In the genomic region with DNA sequence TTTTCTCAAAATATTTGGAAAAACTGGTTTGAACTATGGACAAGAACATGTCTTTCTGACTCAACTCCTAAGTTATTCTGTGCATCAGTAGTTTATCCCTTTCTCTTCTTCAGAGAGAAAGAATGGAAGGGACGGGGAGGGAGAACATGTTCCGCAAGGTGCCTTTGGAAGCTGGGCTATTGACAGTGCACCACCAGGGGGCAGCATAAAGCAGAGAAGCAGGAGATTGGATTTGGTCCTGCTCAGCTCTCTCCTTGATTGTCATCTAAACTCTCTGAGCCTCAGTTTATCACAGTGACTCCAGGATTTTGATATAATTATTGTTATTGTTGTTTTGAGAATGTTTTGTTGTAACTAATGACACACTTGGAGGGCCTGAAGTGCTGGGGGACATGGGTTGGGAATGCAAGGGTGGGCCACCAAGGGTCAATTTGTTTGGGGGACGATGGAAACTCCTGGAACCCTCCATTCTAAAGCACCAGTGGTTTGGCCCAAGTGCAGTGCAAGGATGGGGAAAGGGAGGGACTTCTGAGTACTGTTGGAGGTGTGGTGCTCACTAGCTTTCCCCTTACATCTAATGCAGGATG, we compare ENCODE assay signal across 1 cellular context.
A peak's percentile ranks its signal among the peaks of the same experiment; 100 is the strongest.
TF ChIP-seq lines count a peak whose summit lies in the region.

No MANE protein-coding gene starts in this region.

TF ChIP-seq in K562, 482 proteins besides CTCF, POLR2A, EP300 and RAD21 (continued from another document):
- TF ChIP-seq, protein P1, sequence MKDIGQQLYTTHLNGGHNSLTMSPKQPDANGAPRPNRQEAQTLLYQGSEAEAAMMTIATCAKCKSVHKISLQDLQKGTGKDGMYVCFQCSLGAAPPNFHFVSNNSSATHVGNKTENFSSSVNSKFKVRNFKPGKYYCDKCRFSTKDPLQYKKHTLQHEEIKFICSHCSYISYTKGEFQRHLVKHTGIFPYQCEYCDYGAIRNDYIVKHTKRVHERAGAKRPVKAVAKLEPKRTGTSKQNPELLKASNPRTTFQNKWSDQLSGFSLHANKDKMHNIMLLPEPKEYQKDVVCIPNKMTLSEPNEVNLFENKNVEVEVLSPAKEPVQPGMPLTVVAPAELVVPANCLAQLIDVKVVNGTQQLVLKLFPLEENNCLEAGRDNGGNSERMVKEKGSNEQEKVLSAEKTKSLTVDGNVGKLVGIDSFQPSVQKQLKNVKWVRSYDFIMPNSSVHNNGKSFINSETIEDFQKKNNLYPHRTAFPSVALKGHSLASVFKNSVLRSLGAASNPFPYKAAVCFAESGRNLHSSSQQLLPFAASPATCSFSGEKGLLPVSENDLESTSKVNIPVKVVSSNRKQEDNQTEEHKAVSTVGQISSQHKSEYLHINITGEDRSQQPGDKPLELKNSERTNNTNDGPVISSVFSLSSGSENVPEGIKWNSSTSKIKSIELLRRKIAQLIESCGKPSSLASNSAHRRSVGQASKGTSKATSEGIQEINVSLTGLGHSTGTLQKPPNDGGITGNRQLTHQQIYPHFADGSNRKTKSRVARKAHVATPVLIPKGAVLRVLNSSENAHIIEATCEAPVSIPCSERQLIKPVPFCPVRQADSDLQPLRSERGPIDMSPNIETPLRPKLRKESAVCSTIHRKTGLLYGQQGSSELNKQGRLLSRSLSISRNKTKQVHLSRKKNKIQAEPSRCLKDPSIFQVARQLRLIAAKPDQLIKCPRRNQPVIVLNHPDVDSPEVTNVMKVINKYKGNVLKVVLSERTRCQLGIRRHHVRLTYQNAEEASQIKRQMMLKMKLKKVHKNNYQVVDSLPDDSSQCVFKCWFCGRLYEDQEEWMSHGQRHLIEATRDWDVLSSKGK (CRISPR knock-in tag; IDR thresholded peaks at IDR 0.05), result no peak
- TF ChIP-seq GABPB2 (CRISPR knock-in tag; conservative IDR thresholded peaks at IDR 0.05), result no peak
- TF ChIP-seq RBM39 (optimal IDR thresholded peaks at IDR 0.05; ENCODE audit: low read depth, low read length), result no peak
- TF ChIP-seq TEAD2 (tag; IDR thresholded peaks at IDR 0.05), result no peak
- TF ChIP-seq ZNF3 (CRISPR knock-in tag; IDR thresholded peaks at IDR 0.05), result no peak
- TF ChIP-seq, protein P2, sequence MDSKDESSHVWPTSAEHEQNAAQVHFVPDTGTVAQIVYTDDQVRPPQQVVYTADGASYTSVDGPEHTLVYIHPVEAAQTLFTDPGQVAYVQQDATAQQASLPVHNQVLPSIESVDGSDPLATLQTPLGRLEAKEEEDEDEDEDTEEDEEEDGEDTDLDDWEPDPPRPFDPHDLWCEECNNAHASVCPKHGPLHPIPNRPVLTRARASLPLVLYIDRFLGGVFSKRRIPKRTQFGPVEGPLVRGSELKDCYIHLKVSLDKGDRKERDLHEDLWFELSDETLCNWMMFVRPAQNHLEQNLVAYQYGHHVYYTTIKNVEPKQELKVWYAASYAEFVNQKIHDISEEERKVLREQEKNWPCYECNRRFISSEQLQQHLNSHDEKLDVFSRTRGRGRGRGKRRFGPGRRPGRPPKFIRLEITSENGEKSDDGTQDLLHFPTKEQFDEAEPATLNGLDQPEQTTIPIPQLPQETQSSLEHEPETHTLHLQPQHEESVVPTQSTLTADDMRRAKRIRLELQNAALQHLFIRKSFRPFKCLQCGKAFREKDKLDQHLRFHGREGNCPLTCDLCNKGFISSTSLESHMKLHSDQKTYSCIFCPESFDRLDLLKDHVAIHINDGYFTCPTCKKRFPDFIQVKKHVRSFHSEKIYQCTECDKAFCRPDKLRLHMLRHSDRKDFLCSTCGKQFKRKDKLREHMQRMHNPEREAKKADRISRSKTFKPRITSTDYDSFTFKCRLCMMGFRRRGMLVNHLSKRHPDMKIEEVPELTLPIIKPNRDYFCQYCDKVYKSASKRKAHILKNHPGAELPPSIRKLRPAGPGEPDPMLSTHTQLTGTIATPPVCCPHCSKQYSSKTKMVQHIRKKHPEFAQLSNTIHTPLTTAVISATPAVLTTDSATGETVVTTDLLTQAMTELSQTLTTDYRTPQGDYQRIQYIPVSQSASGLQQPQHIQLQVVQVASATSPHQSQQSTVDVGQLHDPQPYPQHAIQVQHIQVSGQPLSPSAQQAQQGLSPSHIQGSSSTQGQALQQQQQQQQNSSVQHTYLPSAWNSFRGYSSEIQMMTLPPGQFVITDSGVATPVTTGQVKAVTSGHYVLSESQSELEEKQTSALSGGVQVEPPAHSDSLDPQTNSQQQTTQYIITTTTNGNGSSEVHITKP (IDR thresholded peaks at IDR 0.05; ENCODE audit: partially characterized antibody), result peak; percentile 49
- no peak for TF ChIP-seq ZNF764 (CRISPR knock-in tag; IDR thresholded peaks at IDR 0.05; ENCODE audit: low read depth)
- TF ChIP-seq, protein P3, sequence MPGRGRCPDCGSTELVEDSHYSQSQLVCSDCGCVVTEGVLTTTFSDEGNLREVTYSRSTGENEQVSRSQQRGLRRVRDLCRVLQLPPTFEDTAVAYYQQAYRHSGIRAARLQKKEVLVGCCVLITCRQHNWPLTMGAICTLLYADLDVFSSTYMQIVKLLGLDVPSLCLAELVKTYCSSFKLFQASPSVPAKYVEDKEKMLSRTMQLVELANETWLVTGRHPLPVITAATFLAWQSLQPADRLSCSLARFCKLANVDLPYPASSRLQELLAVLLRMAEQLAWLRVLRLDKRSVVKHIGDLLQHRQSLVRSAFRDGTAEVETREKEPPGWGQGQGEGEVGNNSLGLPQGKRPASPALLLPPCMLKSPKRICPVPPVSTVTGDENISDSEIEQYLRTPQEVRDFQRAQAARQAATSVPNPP (IDR thresholded peaks at IDR 0.05; ENCODE audit: borderline replicate concordance, insufficient read depth, insufficient read length), result no peak
- no peak for TF ChIP-seq CREBBP (IDR thresholded peaks at IDR 0.05; ENCODE audit: low read depth, low read length)
- TF ChIP-seq RB1 (IDR thresholded peaks at IDR 0.05; ENCODE audit: low read depth), result peak; percentile 43; the same call in 1 of the 2 replicates
- 0 out of 2 replicates have a peak, but pooled peaks have one; percentile 48 for TF ChIP-seq CC2D1A (IDR thresholded peaks at IDR 0.05)
- no peak for TF ChIP-seq RAD51 (IDR thresholded peaks at IDR 0.05; ENCODE audit: borderline replicate concordance, low read depth)
- TF ChIP-seq STAG1 (CRISPR knock-in tag; IDR thresholded peaks at IDR 0.05; ENCODE audit: borderline replicate concordance), result peak; percentile 71; the same call in 1 of the 2 replicates
- peak; percentile 81 for TF ChIP-seq SMC3 (conservative IDR thresholded peaks at IDR 0.05; ENCODE audit: insufficient read depth, low read depth, low read length)
- TF ChIP-seq ZNF583 (CRISPR knock-in tag; IDR thresholded peaks at IDR 0.05), result no peak
- no peak for TF ChIP-seq ZNF780A (CRISPR knock-in tag; IDR thresholded peaks at IDR 0.05)
- no peak for TF ChIP-seq ZNF217 (CRISPR knock-in tag; IDR thresholded peaks at IDR 0.05)
- TF ChIP-seq, protein P4, sequence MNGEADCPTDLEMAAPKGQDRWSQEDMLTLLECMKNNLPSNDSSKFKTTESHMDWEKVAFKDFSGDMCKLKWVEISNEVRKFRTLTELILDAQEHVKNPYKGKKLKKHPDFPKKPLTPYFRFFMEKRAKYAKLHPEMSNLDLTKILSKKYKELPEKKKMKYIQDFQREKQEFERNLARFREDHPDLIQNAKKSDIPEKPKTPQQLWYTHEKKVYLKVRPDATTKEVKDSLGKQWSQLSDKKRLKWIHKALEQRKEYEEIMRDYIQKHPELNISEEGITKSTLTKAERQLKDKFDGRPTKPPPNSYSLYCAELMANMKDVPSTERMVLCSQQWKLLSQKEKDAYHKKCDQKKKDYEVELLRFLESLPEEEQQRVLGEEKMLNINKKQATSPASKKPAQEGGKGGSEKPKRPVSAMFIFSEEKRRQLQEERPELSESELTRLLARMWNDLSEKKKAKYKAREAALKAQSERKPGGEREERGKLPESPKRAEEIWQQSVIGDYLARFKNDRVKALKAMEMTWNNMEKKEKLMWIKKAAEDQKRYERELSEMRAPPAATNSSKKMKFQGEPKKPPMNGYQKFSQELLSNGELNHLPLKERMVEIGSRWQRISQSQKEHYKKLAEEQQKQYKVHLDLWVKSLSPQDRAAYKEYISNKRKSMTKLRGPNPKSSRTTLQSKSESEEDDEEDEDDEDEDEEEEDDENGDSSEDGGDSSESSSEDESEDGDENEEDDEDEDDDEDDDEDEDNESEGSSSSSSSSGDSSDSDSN (IDR thresholded peaks at IDR 0.05; ENCODE audit: borderline replicate concordance in 1 of 2, low read depth in 2 of 2, low read length in 2 of 2), result no peak
- TF ChIP-seq MEF2A (IDR thresholded peaks at IDR 0.05; ENCODE audit: control insufficient read depth, low read depth, low read length), result no peak
- TF ChIP-seq ARID2 (IDR thresholded peaks at IDR 0.05), result peak; percentile 50; the same call in 1 of the 2 replicates
- TF ChIP-seq HNRNPK (IDR thresholded peaks at IDR 0.05; ENCODE audit: low read depth, low read length, poor library complexity, severe bottlenecking), result no peak
